ENCODE assay signal across 2 cellular contexts in genomic region chr14:69247691-69248440, GRCh38.
TF ChIP-seq lines count a peak whose summit lies in the region.

No MANE protein-coding gene starts in this region.

TF ChIP-seq in liver, 16 proteins besides CTCF, POLR2A, EP300 and RAD21:
- TF ChIP-seq NR2F2 (IDR thresholded peaks at IDR 0.05) (peak; percentile 69), MAX (IDR thresholded peaks at IDR 0.05) (no peak)

TF ChIP-seq in HepG2, 621 proteins besides CTCF, POLR2A, EP300 and RAD21:
- TF ChIP-seq MLLT10 (CRISPR knock-in tag; IDR thresholded peaks at IDR 0.05) (no peak), GABPB1 (CRISPR knock-in tag; IDR thresholded peaks at IDR 0.05) (no peak), ZNF34 (CRISPR knock-in tag; IDR thresholded peaks at IDR 0.05; ENCODE audit: borderline replicate concordance) (no peak), KMT2A (CRISPR knock-in tag; IDR thresholded peaks at IDR 0.05) (no peak), ZC3H4 (CRISPR knock-in tag; IDR thresholded peaks at IDR 0.05; ENCODE audit: borderline replicate concordance) (no peak), NFRKB (IDR thresholded peaks at IDR 0.05) (no peak), ZNF160 (CRISPR knock-in tag; IDR thresholded peaks at IDR 0.05) (no peak), TP53 (CRISPR knock-in tag; conservative IDR thresholded peaks at IDR 0.05) (no peak), CBX5 (CRISPR knock-in tag; IDR thresholded peaks at IDR 0.05; ENCODE audit: borderline replicate concordance) (no peak), MYC (CRISPR knock-in tag; IDR thresholded peaks at IDR 0.05; ENCODE audit: borderline replicate concordance) (no peak), KAT2B (IDR thresholded peaks at IDR 0.05; ENCODE audit: borderline replicate concordance, low read depth, low read length) (no peak), ZNF333 (CRISPR knock-in tag; IDR thresholded peaks at IDR 0.05; ENCODE audit: borderline replicate concordance) (no peak), HNF4A (CRISPR knock-in tag; IDR thresholded peaks at IDR 0.05) (no peak), USF2 (IDR thresholded peaks at IDR 0.05; ENCODE audit: low read depth, low read length) (no peak), USF2 (CRISPR knock-in tag; IDR thresholded peaks at IDR 0.05; ENCODE audit: borderline replicate concordance) (no peak), NRL (CRISPR knock-in tag; IDR thresholded peaks at IDR 0.05; ENCODE audit: borderline replicate concordance) (no peak), ZNF20 (CRISPR knock-in tag; IDR thresholded peaks at IDR 0.05) (no peak), RXRB (CRISPR knock-in tag; IDR thresholded peaks at IDR 0.05; ENCODE audit: borderline replicate concordance) (no peak)
